1 cellular context compared by ENCODE assay signal in the genomic region with DNA sequence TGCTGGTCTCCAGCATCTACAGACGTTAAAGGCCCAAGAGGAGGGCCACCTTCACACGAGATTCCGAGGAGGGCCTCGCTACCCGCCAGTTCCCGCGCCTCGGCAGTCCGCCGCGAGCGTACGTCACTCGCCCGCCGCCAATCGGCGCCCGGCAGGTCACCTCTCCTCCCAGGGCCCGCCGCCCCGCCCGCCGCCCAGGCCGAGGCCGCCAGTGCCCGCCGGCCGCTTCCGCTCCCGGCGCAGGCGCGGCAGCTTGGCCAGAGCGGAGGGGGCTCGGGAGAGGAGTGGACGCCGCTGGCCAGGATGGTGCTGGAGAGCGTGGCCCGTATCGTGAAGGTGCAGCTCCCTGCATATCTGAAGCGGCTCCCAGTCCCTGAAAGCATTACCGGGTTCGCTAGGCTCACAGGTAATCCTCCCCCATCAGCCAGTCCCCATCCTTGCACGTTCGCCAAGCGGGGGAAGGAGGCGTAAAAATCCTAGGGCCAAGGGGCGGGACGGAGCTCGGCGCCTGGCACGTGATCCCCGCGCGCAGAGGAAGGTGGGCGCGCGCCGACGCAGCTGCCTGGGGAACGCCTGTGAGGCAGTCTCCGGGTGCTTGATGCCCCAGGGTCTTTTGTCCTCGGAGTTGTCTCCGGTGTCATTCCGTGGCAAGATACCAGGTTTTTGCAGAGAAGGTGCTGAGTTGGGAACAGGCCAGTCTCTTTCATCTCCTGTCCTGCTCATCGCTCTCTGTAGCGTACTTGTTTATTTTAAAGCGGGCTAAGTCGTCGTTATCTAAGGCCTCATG.
TF ChIP-seq lines count a peak whose summit lies in the region.

A gene with protein sequence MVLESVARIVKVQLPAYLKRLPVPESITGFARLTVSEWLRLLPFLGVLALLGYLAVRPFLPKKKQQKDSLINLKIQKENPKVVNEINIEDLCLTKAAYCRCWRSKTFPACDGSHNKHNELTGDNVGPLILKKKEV (plus strand): TSS at position 211 of the 787 bp plus-strand sequence. CDS start 93 bp downstream, at position 304.

TF ChIP-seq in HepG2, 621 proteins besides CTCF, POLR2A, EP300 and RAD21 (continued from another document and continues in another):
- TF ChIP-seq, protein P1, sequence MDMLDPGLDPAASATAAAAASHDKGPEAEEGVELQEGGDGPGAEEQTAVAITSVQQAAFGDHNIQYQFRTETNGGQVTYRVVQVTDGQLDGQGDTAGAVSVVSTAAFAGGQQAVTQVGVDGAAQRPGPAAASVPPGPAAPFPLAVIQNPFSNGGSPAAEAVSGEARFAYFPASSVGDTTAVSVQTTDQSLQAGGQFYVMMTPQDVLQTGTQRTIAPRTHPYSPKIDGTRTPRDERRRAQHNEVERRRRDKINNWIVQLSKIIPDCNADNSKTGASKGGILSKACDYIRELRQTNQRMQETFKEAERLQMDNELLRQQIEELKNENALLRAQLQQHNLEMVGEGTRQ (IDR thresholded peaks at IDR 0.05; ENCODE audit: low read depth, low read length) = peak; percentile 77
- TF ChIP-seq, protein P1 (CRISPR knock-in tag; IDR thresholded peaks at IDR 0.05; ENCODE audit: borderline replicate concordance) = peak; percentile 94
- TF ChIP-seq, protein P2, sequence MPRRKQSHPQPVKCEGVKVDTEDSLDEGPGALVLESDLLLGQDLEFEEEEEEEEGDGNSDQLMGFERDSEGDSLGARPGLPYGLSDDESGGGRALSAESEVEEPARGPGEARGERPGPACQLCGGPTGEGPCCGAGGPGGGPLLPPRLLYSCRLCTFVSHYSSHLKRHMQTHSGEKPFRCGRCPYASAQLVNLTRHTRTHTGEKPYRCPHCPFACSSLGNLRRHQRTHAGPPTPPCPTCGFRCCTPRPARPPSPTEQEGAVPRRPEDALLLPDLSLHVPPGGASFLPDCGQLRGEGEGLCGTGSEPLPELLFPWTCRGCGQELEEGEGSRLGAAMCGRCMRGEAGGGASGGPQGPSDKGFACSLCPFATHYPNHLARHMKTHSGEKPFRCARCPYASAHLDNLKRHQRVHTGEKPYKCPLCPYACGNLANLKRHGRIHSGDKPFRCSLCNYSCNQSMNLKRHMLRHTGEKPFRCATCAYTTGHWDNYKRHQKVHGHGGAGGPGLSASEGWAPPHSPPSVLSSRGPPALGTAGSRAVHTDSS (CRISPR knock-in tag; conservative IDR thresholded peaks at IDR 0.05) = no peak
- TF ChIP-seq RARA (CRISPR knock-in tag; IDR thresholded peaks at IDR 0.05) (peak; percentile 22), MBNL3 (CRISPR knock-in tag; conservative IDR thresholded peaks at IDR 0.05) (no peak), ZBTB7A (CRISPR knock-in tag; IDR thresholded peaks at IDR 0.05) (peak; percentile 20; the same call in 1 of the 2 replicates), MAZ (IDR thresholded peaks at IDR 0.05; ENCODE audit: borderline replicate concordance, low read depth, low read length) (peak; percentile 91; the same call in 1 of the 2 replicates), MAZ (CRISPR knock-in tag; IDR thresholded peaks at IDR 0.05; ENCODE audit: low read depth) (peak; percentile 99), FOXO1 (CRISPR knock-in tag; IDR thresholded peaks at IDR 0.05) (no peak; the same call in 1 of the 2 replicates), SYNCRIP (IDR thresholded peaks at IDR 0.05; ENCODE audit: insufficient read depth, low read depth, low read length) (no peak), CEBPG (CRISPR knock-in tag; IDR thresholded peaks at IDR 0.05) (peak; percentile 23), MYNN (CRISPR knock-in tag; IDR thresholded peaks at IDR 0.05; ENCODE audit: low read depth) (no peak), ZNF274 (CRISPR knock-in tag; IDR thresholded peaks at IDR 0.05) (peak; percentile 62; the same call in 1 of the 2 replicates), HOXA3 (CRISPR knock-in tag; IDR thresholded peaks at IDR 0.05) (peak; percentile 83), HMGA1 (CRISPR knock-in tag; conservative IDR thresholded peaks at IDR 0.05) (no peak), GTF2F1 (IDR thresholded peaks at IDR 0.05; ENCODE audit: low read length) (no peak; the same call in 1 of the 2 replicates), ZNF264 (CRISPR knock-in tag; IDR thresholded peaks at IDR 0.05) (no peak), AGO2 (optimal IDR thresholded peaks at IDR 0.05; ENCODE audit: low read depth, low read length) (peak; percentile 73), NR2F2 (IDR thresholded peaks at IDR 0.05; ENCODE audit: borderline replicate concordance, low read depth) (peak; percentile 40; the same call in 1 of the 2 replicates), ELF4 (CRISPR knock-in tag; IDR thresholded peaks at IDR 0.05; ENCODE audit: borderline replicate concordance) (no peak), ZNF33A (CRISPR knock-in tag; IDR thresholded peaks at IDR 0.05; ENCODE audit: borderline replicate concordance) (no peak), ASH2L (IDR thresholded peaks at IDR 0.05; ENCODE audit: insufficient read length, low read depth, low read length) (peak; percentile 93), SOX6 (IDR thresholded peaks at IDR 0.05) (no peak), SOX6 (CRISPR knock-in tag; IDR thresholded peaks at IDR 0.05) (peak; percentile 50)
- TF ChIP-seq, protein P3, sequence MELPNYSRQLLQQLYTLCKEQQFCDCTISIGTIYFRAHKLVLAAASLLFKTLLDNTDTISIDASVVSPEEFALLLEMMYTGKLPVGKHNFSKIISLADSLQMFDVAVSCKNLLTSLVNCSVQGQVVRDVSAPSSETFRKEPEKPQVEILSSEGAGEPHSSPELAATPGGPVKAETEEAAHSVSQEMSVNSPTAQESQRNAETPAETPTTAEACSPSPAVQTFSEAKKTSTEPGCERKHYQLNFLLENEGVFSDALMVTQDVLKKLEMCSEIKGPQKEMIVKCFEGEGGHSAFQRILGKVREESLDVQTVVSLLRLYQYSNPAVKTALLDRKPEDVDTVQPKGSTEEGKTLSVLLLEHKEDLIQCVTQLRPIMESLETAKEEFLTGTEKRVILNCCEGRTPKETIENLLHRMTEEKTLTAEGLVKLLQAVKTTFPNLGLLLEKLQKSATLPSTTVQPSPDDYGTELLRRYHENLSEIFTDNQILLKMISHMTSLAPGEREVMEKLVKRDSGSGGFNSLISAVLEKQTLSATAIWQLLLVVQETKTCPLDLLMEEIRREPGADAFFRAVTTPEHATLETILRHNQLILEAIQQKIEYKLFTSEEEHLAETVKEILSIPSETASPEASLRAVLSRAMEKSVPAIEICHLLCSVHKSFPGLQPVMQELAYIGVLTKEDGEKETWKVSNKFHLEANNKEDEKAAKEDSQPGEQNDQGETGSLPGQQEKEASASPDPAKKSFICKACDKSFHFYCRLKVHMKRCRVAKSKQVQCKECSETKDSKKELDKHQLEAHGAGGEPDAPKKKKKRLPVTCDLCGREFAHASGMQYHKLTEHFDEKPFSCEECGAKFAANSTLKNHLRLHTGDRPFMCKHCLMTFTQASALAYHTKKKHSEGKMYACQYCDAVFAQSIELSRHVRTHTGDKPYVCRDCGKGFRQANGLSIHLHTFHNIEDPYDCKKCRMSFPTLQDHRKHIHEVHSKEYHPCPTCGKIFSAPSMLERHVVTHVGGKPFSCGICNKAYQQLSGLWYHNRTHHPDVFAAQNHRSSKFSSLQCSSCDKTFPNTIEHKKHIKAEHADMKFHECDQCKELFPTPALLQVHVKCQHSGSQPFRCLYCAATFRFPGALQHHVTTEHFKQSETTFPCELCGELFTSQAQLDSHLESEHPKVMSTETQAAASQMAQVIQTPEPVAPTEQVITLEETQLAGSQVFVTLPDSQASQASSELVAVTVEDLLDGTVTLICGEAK (IDR thresholded peaks at IDR 0.05) = no peak
- TF ChIP-seq, protein P3 (CRISPR knock-in tag; IDR thresholded peaks at IDR 0.05) = peak; percentile 42; the same call in 1 of the 2 replicates
- TF ChIP-seq, protein P4, sequence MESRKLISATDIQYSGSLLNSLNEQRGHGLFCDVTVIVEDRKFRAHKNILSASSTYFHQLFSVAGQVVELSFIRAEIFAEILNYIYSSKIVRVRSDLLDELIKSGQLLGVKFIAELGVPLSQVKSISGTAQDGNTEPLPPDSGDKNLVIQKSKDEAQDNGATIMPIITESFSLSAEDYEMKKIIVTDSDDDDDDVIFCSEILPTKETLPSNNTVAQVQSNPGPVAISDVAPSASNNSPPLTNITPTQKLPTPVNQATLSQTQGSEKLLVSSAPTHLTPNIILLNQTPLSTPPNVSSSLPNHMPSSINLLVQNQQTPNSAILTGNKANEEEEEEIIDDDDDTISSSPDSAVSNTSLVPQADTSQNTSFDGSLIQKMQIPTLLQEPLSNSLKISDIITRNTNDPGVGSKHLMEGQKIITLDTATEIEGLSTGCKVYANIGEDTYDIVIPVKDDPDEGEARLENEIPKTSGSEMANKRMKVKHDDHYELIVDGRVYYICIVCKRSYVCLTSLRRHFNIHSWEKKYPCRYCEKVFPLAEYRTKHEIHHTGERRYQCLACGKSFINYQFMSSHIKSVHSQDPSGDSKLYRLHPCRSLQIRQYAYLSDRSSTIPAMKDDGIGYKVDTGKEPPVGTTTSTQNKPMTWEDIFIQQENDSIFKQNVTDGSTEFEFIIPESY (CRISPR knock-in tag; IDR thresholded peaks at IDR 0.05) = no peak
- TF ChIP-seq, protein P5, sequence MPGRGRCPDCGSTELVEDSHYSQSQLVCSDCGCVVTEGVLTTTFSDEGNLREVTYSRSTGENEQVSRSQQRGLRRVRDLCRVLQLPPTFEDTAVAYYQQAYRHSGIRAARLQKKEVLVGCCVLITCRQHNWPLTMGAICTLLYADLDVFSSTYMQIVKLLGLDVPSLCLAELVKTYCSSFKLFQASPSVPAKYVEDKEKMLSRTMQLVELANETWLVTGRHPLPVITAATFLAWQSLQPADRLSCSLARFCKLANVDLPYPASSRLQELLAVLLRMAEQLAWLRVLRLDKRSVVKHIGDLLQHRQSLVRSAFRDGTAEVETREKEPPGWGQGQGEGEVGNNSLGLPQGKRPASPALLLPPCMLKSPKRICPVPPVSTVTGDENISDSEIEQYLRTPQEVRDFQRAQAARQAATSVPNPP (CRISPR knock-in tag; IDR thresholded peaks at IDR 0.05) = peak; percentile 85; the same call in 1 of the 2 replicates
- TF ChIP-seq, protein P6, sequence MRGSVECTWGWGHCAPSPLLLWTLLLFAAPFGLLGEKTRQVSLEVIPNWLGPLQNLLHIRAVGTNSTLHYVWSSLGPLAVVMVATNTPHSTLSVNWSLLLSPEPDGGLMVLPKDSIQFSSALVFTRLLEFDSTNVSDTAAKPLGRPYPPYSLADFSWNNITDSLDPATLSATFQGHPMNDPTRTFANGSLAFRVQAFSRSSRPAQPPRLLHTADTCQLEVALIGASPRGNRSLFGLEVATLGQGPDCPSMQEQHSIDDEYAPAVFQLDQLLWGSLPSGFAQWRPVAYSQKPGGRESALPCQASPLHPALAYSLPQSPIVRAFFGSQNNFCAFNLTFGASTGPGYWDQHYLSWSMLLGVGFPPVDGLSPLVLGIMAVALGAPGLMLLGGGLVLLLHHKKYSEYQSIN (CRISPR knock-in tag; IDR thresholded peaks at IDR 0.05; ENCODE audit: borderline replicate concordance) = no peak
- TF ChIP-seq, protein P7, sequence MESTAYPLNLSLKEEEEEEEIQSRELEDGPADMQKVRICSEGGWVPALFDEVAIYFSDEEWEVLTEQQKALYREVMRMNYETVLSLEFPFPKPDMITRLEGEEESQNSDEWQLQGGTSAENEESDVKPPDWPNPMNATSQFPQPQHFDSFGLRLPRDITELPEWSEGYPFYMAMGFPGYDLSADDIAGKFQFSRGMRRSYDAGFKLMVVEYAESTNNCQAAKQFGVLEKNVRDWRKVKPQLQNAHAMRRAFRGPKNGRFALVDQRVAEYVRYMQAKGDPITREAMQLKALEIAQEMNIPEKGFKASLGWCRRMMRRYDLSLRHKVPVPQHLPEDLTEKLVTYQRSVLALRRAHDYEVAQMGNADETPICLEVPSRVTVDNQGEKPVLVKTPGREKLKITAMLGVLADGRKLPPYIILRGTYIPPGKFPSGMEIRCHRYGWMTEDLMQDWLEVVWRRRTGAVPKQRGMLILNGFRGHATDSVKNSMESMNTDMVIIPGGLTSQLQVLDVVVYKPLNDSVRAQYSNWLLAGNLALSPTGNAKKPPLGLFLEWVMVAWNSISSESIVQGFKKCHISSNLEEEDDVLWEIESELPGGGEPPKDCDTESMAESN (CRISPR knock-in tag; conservative IDR thresholded peaks at IDR 0.05) = peak; percentile 89
- TF ChIP-seq, protein P8, sequence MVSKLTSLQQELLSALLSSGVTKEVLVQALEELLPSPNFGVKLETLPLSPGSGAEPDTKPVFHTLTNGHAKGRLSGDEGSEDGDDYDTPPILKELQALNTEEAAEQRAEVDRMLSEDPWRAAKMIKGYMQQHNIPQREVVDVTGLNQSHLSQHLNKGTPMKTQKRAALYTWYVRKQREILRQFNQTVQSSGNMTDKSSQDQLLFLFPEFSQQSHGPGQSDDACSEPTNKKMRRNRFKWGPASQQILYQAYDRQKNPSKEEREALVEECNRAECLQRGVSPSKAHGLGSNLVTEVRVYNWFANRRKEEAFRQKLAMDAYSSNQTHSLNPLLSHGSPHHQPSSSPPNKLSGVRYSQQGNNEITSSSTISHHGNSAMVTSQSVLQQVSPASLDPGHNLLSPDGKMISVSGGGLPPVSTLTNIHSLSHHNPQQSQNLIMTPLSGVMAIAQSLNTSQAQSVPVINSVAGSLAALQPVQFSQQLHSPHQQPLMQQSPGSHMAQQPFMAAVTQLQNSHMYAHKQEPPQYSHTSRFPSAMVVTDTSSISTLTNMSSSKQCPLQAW (CRISPR knock-in tag; IDR thresholded peaks at IDR 0.05) = peak; percentile 57
